20 cellular contexts compared by ENCODE assay signal in genomic region chr11:111077938-111078337, GRCh38.
"Had no signal": no experiment of that assay in that cellular context is flagged by ENCODE, and none has a peak within 500 bp of the region (broad histone marks: within the 10 kb centered on the region; RNA-seq: fewer than 3 reads in every experiment).

No MANE protein-coding gene starts in this region.

- H3K4me3 Mint-ChIP-seq: activated CD4-positive, alpha-beta T cell treated with anti-CD3 and anti-CD28 coated beads, Interleukin-2, amount 10 ng/mL, durations not matched to agents 24 days and 14 days; activated CD8-positive, alpha-beta T cell treated with anti-CD3 and anti-CD28 coated beads, Interleukin-2, amount 10 ng/mL, durations not matched to agents 7 days and 5 days; naive B cell; stimulated activated effector memory CD8-positive, alpha-beta T cell treated with anti-CD3 and anti-CD28 coated beads, Interleukin-12 subunit alpha, Interleukin-12 subunit beta, amount 100 ng/mL, for 72 hours had no signal

- H3K27ac Mint-ChIP-seq: activated CD4-positive, alpha-beta T cell treated with anti-CD3 and anti-CD28 coated beads, Interleukin-2, amount 10 ng/mL, durations not matched to agents 24 days and 14 days; activated CD8-positive, alpha-beta T cell treated with anti-CD3 and anti-CD28 coated beads, Interleukin-2, amount 10 ng/mL, durations not matched to agents 7 days and 5 days; activated naive CD4-positive, alpha-beta T cell treated with anti-CD3 and anti-CD28 coated beads, Interleukin-2, amount 50 U/mL, for 72 hours; naive B cell; stimulated activated effector memory CD8-positive, alpha-beta T cell treated with anti-CD3 and anti-CD28 coated beads, Interleukin-12 subunit alpha, Interleukin-12 subunit beta, amount 100 ng/mL, for 72 hours had no signal

- H3K9me3 ChIP-seq: body of pancreas, gastroesophageal sphincter, heart right ventricle, neutrophil, thyroid gland, vagina had no signal

- ATAC-seq: activated CD8-positive, alpha-beta T cell treated with anti-CD3 and anti-CD28 coated beads, Interleukin-2, amount 10 ng/mL, durations not matched to agents 7 days and 5 days; activated naive CD4-positive, alpha-beta T cell treated with anti-CD3 and anti-CD28 coated beads, Interleukin-2, amount 50 U/mL, for 72 hours; body of pancreas; gastroesophageal sphincter; heart right ventricle; stimulated activated effector memory CD8-positive, alpha-beta T cell treated with anti-CD3 and anti-CD28 coated beads, Interleukin-12 subunit alpha, Interleukin-12 subunit beta, amount 100 ng/mL, for 72 hours had no signal

- H3K4me1 ChIP-seq: body of pancreas, heart right ventricle, vagina had no signal

- H3K9me3 Mint-ChIP-seq: activated CD4-positive, alpha-beta T cell treated with anti-CD3 and anti-CD28 coated beads, Interleukin-2, amount 10 ng/mL, durations not matched to agents 24 days and 14 days; activated naive CD4-positive, alpha-beta T cell treated with anti-CD3 and anti-CD28 coated beads, Interleukin-2, amount 50 U/mL, for 72 hours; naive B cell; stimulated activated effector memory CD8-positive, alpha-beta T cell treated with anti-CD3 and anti-CD28 coated beads, Interleukin-12 subunit alpha, Interleukin-12 subunit beta, amount 100 ng/mL, for 72 hours had no signal

- H3K27me3 Mint-ChIP-seq: activated CD4-positive, alpha-beta T cell treated with anti-CD3 and anti-CD28 coated beads, Interleukin-2, amount 10 ng/mL, durations not matched to agents 24 days and 14 days had no signal

- H3K27me3 ChIP-seq: body of pancreas, gastroesophageal sphincter, neutrophil, thyroid gland, vagina had no signal

- H3K36me3 Mint-ChIP-seq: activated naive CD4-positive, alpha-beta T cell treated with anti-CD3 and anti-CD28 coated beads, Interleukin-2, amount 50 U/mL, for 72 hours; stimulated activated effector memory CD8-positive, alpha-beta T cell treated with anti-CD3 and anti-CD28 coated beads, Interleukin-12 subunit alpha, Interleukin-12 subunit beta, amount 100 ng/mL, for 72 hours had no signal

- DNase-seq: activated CD4-positive, alpha-beta T cell treated with anti-CD3 and anti-CD28 coated beads, Interleukin-2, amount 10 ng/mL, durations not matched to agents 24 days and 14 days; activated CD4-positive, CD25-positive, alpha-beta regulatory T cell; activated CD8-positive, alpha-beta memory T cell treated with anti-CD3 and anti-CD28 coated beads, Interleukin-2, amount 50 U/mL, for 4 hours; activated CD8-positive, alpha-beta T cell treated with anti-CD3 and anti-CD28 coated beads, Interleukin-2, amount 10 ng/mL, durations not matched to agents 7 days and 5 days; activated effector memory CD4-positive, alpha-beta T cell treated with anti-CD3 and anti-CD28 coated beads, Interleukin-2, amount 50 U/mL, for 16 hours; activated T-cell treated with anti-CD3 and anti-CD28 coated beads, Interleukin-2, amount 50 U/mL, for 48 hours; body of pancreas; cerebellar nuclear complex; effector memory CD4-positive, alpha-beta T cell; heart right ventricle; naive B cell; posterior cingulate gyrus; retina; thyroid gland had no signal

- H3K4me3 ChIP-seq: body of pancreas, gastroesophageal sphincter, heart right ventricle, lung, thyroid gland, vagina had no signal

- H3K4me1 Mint-ChIP-seq: activated CD4-positive, alpha-beta T cell treated with anti-CD3 and anti-CD28 coated beads, Interleukin-2, amount 10 ng/mL, durations not matched to agents 24 days and 14 days; naive B cell; stimulated activated effector memory CD8-positive, alpha-beta T cell treated with anti-CD3 and anti-CD28 coated beads, Interleukin-12 subunit alpha, Interleukin-12 subunit beta, amount 100 ng/mL, for 72 hours had no signal

- H3K27ac ChIP-seq: body of pancreas, gastroesophageal sphincter, heart right ventricle, neutrophil, thyroid gland, vagina had no signal

- H3K36me3 ChIP-seq: gastroesophageal sphincter, heart right ventricle, neutrophil, thyroid gland, vagina had no signal
